ENCODE assay signal across 18 cellular contexts in genomic region chr13:74174810-74175209, GRCh38. TPM values are rescaled to one million over a fixed set of nuclear protein-coding genes. Genes with fewer than 3 reads are reported as not detected.
DNase-seq lines count a peak whose midpoint lies in the region; ATAC-seq and TF ChIP-seq lines count a peak whose summit lies in the region.
"Had no signal": no experiment of that assay in that cellular context is flagged by ENCODE, and none has a peak within 500 bp of the region (broad histone marks: within the 10 kb centered on the region; RNA-seq: fewer than 3 reads in every experiment).

No MANE protein-coding gene starts in this region.

- H2AFZ ChIP-seq in mammary epithelial cell (ENCODE audit: low read depth, low read length) = no peak overlapping the region

- WGBS in mammary epithelial cell (ENCODE audit: low coverage, missing lambda C conversion rate) = 88% methylated on average over 2 of the region's 2 CpGs

- H3K79me2 ChIP-seq in mammary epithelial cell (ENCODE audit: insufficient read depth, low read length) = no peaks in the 10 kb centered on the region

- POLR2A ChIA-PET in naive thymus-derived CD4-positive, alpha-beta T cell (lab: Charles Lee) = no interaction called here

- H3K4me2 ChIP-seq in mammary epithelial cell (ENCODE audit: insufficient read depth, low read depth, low read length) = no peak overlapping the region
- H3K4me2 ChIP-seq: A549 had no signal

- no peaks in the 10 kb centered on the region for H4K20me1 ChIP-seq in mammary epithelial cell (ENCODE audit: insufficient read depth, low read length)

- BruUV-seq in mammary epithelial cell (replicated peaks; lab: Mats Ljungman, UMichigan) = no TSS peak

- no peaks in the 10 kb centered on the region for H3K9me3 Mint-ChIP-seq in central memory CD8-positive, alpha-beta T cell
- peaks cover 0 to 3% (median 0%) of the 10 kb centered on the region in 11 donors for H3K9me3 Mint-ChIP-seq in naive thymus-derived CD4-positive, alpha-beta T cell
- no peaks in the 10 kb centered on the region for H3K9me3 Mint-ChIP-seq in stimulated activated effector memory CD8-positive, alpha-beta T cell treated with anti-CD3 and anti-CD28 coated beads, Interleukin-12 subunit alpha, Interleukin-12 subunit beta, amount 100 ng/mL, for 72 hours
- H3K9me3 Mint-ChIP-seq: CD4-positive, alpha-beta T cell; H9 had no signal

- peak; percentile 91 for ATAC-seq in central memory CD8-positive, alpha-beta T cell (replicated peaks; ENCODE audit: extremely low read depth, poor library complexity, severe bottlenecking)
- peak; percentile 48 for ATAC-seq in naive thymus-derived CD4-positive, alpha-beta T cell
- ATAC-seq in stimulated activated effector memory CD8-positive, alpha-beta T cell treated with anti-CD3 and anti-CD28 coated beads, Interleukin-12 subunit alpha, Interleukin-12 subunit beta, amount 100 ng/mL, for 72 hours = peak; percentile 88
- ATAC-seq: A549, HepG2 had no signal

- peak overlapping the region; percentile 18 for H3K4me3 Mint-ChIP-seq in central memory CD8-positive, alpha-beta T cell
- H3K4me3 Mint-ChIP-seq in naive thymus-derived CD4-positive, alpha-beta T cell = no peak overlapping the region
- no peak overlapping the region for H3K4me3 Mint-ChIP-seq in stimulated activated effector memory CD8-positive, alpha-beta T cell treated with anti-CD3 and anti-CD28 coated beads, Interleukin-12 subunit alpha, Interleukin-12 subunit beta, amount 100 ng/mL, for 72 hours
- H3K4me3 Mint-ChIP-seq: CD4-positive, alpha-beta T cell; H9 had no signal

- DNase-seq in mammary epithelial cell (peak; percentile 9), breast epithelium (ENCODE audit: low spot score in 2 of 2) (no peak), SIG-M5 (lab: John Stamatoyannopoulos, UW) (no peak), nucleus accumbens (lab: John Stamatoyannopoulos, UW) (no peak)
- peak in 1 of 2 donors; percentile 24 for DNase-seq in central memory CD8-positive, alpha-beta T cell (ENCODE audit: low spot score in 2 of 2)
- no peak for DNase-seq in naive thymus-derived CD4-positive, alpha-beta T cell
- DNase-seq in stimulated activated effector memory CD8-positive, alpha-beta T cell treated with anti-CD3 and anti-CD28 coated beads, Interleukin-12 subunit alpha, Interleukin-12 subunit beta, amount 100 ng/mL, for 72 hours (ENCODE audit: low spot score in 2 of 2) = no peak
- no peak for DNase-seq in stimulated activated CD4-positive, alpha-beta T cell treated with anti-CD3 and anti-CD28 coated beads, Interleukin-4, amount 100 ng/mL, for 4 hours
- DNase-seq: AML-193; Caco-2; CD4-positive, alpha-beta T cell; DMS79; GF-D8; H9 had no signal

- H3K27ac ChIP-seq in mammary epithelial cell (ENCODE audit: insufficient read depth, low read depth, low read length) (no peak overlapping the region), breast epithelium (no peak overlapping the region)
- no peak overlapping the region for H3K27ac ChIP-seq in naive thymus-derived CD4-positive, alpha-beta T cell (ENCODE audit: low read depth, low read length)
- H3K27ac ChIP-seq: 22Rv1, A549, C4-2B had no signal

- H3K27ac Mint-ChIP-seq in central memory CD8-positive, alpha-beta T cell (ENCODE audit: low read depth) = no peak overlapping the region
- no peak overlapping the region for H3K27ac Mint-ChIP-seq in naive thymus-derived CD4-positive, alpha-beta T cell
- H3K27ac Mint-ChIP-seq in stimulated activated effector memory CD8-positive, alpha-beta T cell treated with anti-CD3 and anti-CD28 coated beads, Interleukin-12 subunit alpha, Interleukin-12 subunit beta, amount 100 ng/mL, for 72 hours = no peak overlapping the region
- H3K27ac Mint-ChIP-seq: CD4-positive, alpha-beta T cell; H9 had no signal

- H3K9me3 ChIP-seq in mammary epithelial cell (replicated peaks; ENCODE audit: insufficient read depth, low read length) (no peaks in the 10 kb centered on the region), breast epithelium (no peaks in the 10 kb centered on the region)
- no peaks in the 10 kb centered on the region for H3K9me3 ChIP-seq in naive thymus-derived CD4-positive, alpha-beta T cell (ENCODE audit: control insufficient read depth in 2 of 3, low read length in 3 of 3)
- H3K9me3 ChIP-seq: A549, Caco-2 had no signal

- intact Hi-C loops in mammary epithelial cell (cut with micrococcal nuclease) (no loop called here), breast epithelium (cut with DNase I; ENCODE audit: low total_unique reads) (no loop called here)
- intact Hi-C loops in naive thymus-derived CD4-positive, alpha-beta T cell (cut with micrococcal nuclease) = no loop called here

- H3K36me3 Mint-ChIP-seq in central memory CD8-positive, alpha-beta T cell (ENCODE audit: insufficient read depth) = no peaks in the 10 kb centered on the region
- H3K36me3 Mint-ChIP-seq in naive thymus-derived CD4-positive, alpha-beta T cell = no peaks in the 10 kb centered on the region
- H3K36me3 Mint-ChIP-seq in stimulated activated effector memory CD8-positive, alpha-beta T cell treated with anti-CD3 and anti-CD28 coated beads, Interleukin-12 subunit alpha, Interleukin-12 subunit beta, amount 100 ng/mL, for 72 hours = no peaks in the 10 kb centered on the region

- peaks cover 9% of the 10 kb centered on the region for H3K4me1 Mint-ChIP-seq in central memory CD8-positive, alpha-beta T cell
- H3K4me1 Mint-ChIP-seq in naive thymus-derived CD4-positive, alpha-beta T cell = peaks cover 0 to 6% (median 3%) of the 10 kb centered on the region in 7 donors
- H3K4me1 Mint-ChIP-seq in stimulated activated effector memory CD8-positive, alpha-beta T cell treated with anti-CD3 and anti-CD28 coated beads, Interleukin-12 subunit alpha, Interleukin-12 subunit beta, amount 100 ng/mL, for 72 hours = peaks cover 9% of the 10 kb centered on the region

- no peak overlapping the region for H3K4me3 ChIP-seq in mammary epithelial cell (replicated peaks in 1 of 3; ENCODE audit: insufficient read depth in 1 of 3, low read depth in 2 of 3, low read length in 3 of 3)
- no peak overlapping the region for H3K4me3 ChIP-seq in breast epithelium
- H3K4me3 ChIP-seq in naive thymus-derived CD4-positive, alpha-beta T cell (ENCODE audit: low read length) = no peak overlapping the region
- H3K4me3 ChIP-seq: A549 had no signal

- H3K4me1 ChIP-seq in mammary epithelial cell (ENCODE audit: insufficient read depth, low read length) (no peaks in the 10 kb centered on the region), breast epithelium (no peaks in the 10 kb centered on the region)
- peaks cover 0 to 6% of the 10 kb centered on the region in 2 donors for H3K4me1 ChIP-seq in naive thymus-derived CD4-positive, alpha-beta T cell (ENCODE audit: control insufficient read depth in 2 of 2, insufficient read depth in 2 of 2, low read length in 2 of 2)
- H3K4me1 ChIP-seq: A549, Caco-2 had no signal

- in situ Hi-C loops in mammary epithelial cell (cut with MboI; ENCODE audit: low sequenced_read_pairs in 2 of 2) = no loop called here

- TF ChIP-seq CTCF in mammary epithelial cell (conservative IDR thresholded peaks at IDR 0.05 in 1 of 2, IDR thresholded peaks at IDR 0.05 in 1 of 2; ENCODE audit: extremely low read depth in 1 of 2, insufficient read depth in 1 of 2, low read depth in 1 of 2, low read length in 2 of 2) (no peak), breast epithelium (IDR thresholded peaks at IDR 0.05) (no peak)

- H3K36me3 ChIP-seq in mammary epithelial cell (ENCODE audit: insufficient read depth, low read length) = no peaks in the 10 kb centered on the region
- no peaks in the 10 kb centered on the region for H3K36me3 ChIP-seq in breast epithelium
- H3K36me3 ChIP-seq in naive thymus-derived CD4-positive, alpha-beta T cell (ENCODE audit: control insufficient read depth in 2 of 3, insufficient read depth in 3 of 3, low read length in 3 of 3) = no peaks in the 10 kb centered on the region

- H3K9ac ChIP-seq in mammary epithelial cell (ENCODE audit: insufficient read depth, low read length) = no peak overlapping the region

- H3K27me3 ChIP-seq in mammary epithelial cell (ENCODE audit: insufficient read depth, low read length) = no peaks in the 10 kb centered on the region
- no peaks in the 10 kb centered on the region for H3K27me3 ChIP-seq in breast epithelium
- no peaks in the 10 kb centered on the region for H3K27me3 ChIP-seq in naive thymus-derived CD4-positive, alpha-beta T cell (ENCODE audit: control insufficient read depth in 2 of 2, insufficient read depth in 2 of 2, low read length in 2 of 2)

- CTCF ChIA-PET in mammary epithelial cell (lab: Charles Lee; ENCODE audit: low non-redundant PET) = no interaction called here
- CTCF ChIA-PET in naive thymus-derived CD4-positive, alpha-beta T cell (lab: Charles Lee) = no interaction called here

- dilution Hi-C loops in mammary epithelial cell (cut with HindIII; ENCODE audit: low sequenced_read_pairs) = no loop called here

- H3K27me3 Mint-ChIP-seq in central memory CD8-positive, alpha-beta T cell = no peaks in the 10 kb centered on the region
- H3K27me3 Mint-ChIP-seq in naive thymus-derived CD4-positive, alpha-beta T cell = peaks cover 0 to 11% (median 1%) of the 10 kb centered on the region in 5 donors
- H3K27me3 Mint-ChIP-seq: CD4-positive, alpha-beta T cell had no signal

- no peak for TF ChIP-seq POLR2A in breast epithelium (IDR thresholded peaks at IDR 0.05)

RNA-seq across cellular contexts. Expression of gene KLF12, which starts 40.6 kb away (rescaled TPM):
- 10 to 100 TPM; 10.7 to 11.9 TPM for total RNA-seq in mammary epithelial cell
- polyA plus RNA-seq in mammary epithelial cell = 8.2 TPM
- polyA minus RNA-seq in mammary epithelial cell = 9.0 TPM
- 10 to 100 TPM in 1 of 3 donors, 1 to 10 TPM in 2; 8.5 to 13.6 (median 9.8) TPM for total RNA-seq in breast epithelium
- 10 to 100 TPM; 34.0 to 86.9 (median 81.9) TPM for total RNA-seq in naive thymus-derived CD4-positive, alpha-beta T cell
- polyA plus RNA-seq in naive thymus-derived CD4-positive, alpha-beta T cell = 10 to 100 TPM; 19.9 to 24.8 TPM
